Comparison of ENCODE assay signal across 1 cellular context in genomic region chr5:14181299-14181968, GRCh38.
TF ChIP-seq lines count a peak whose summit lies in the region.

No MANE protein-coding gene starts in this region.

TF ChIP-seq in A549, 52 proteins besides CTCF, POLR2A, EP300 and RAD21 (continued from another document):
- no peak for TF ChIP-seq E2F6 (IDR thresholded peaks at IDR 0.05; ENCODE audit: borderline replicate concordance, low read depth)
- TF ChIP-seq HES2 (IDR thresholded peaks at IDR 0.05), result no peak
- no peak for TF ChIP-seq NR3C1 (IDR thresholded peaks at IDR 0.05)
- TF ChIP-seq ATOH8 (CRISPR knock-in tag; IDR thresholded peaks at IDR 0.05; ENCODE audit: low read depth), result no peak
- no peak for TF ChIP-seq MYC (IDR thresholded peaks at IDR 0.05; ENCODE audit: borderline replicate concordance, low read length)
- TF ChIP-seq RCOR1 (IDR thresholded peaks at IDR 0.05; ENCODE audit: low read depth, low read length), result no peak
- no peak for TF ChIP-seq SMC3 (IDR thresholded peaks at IDR 0.05)
- no peak for TF ChIP-seq HMGXB4 (CRISPR knock-in tag; IDR thresholded peaks at IDR 0.05; ENCODE audit: borderline replicate concordance)
- no peak for TF ChIP-seq EHF (CRISPR knock-in tag; IDR thresholded peaks at IDR 0.05)
- no peak for TF ChIP-seq FOXS1 (CRISPR knock-in tag; IDR thresholded peaks at IDR 0.05)
- no peak for TF ChIP-seq HDAC2 (IDR thresholded peaks at IDR 0.05)
- no peak for TF ChIP-seq CHD2 (IDR thresholded peaks at IDR 0.05; ENCODE audit: low read length, partially characterized antibody)
- TF ChIP-seq ZSCAN20 (CRISPR knock-in tag; IDR thresholded peaks at IDR 0.05), result no peak
- TF ChIP-seq RNF2 (IDR thresholded peaks at IDR 0.05; ENCODE audit: borderline replicate concordance, low read depth), result no peak
TF ChIP-seq in A549: peak in this region for 0.
